ENCODE assay signal across 8 cellular contexts in genomic region chr14:106291626-106292025, GRCh38.
"Had no signal": no experiment of that assay in that cellular context is flagged by ENCODE, and none has a peak within 500 bp of the region (broad histone marks: within the 10 kb centered on the region; RNA-seq: fewer than 3 reads in every experiment).

No MANE protein-coding gene starts in this region.

- H3K4me1 ChIP-seq: HAP-1 had no signal

- H2AFZ ChIP-seq: GM23248 had no signal

- H3K36me3 ChIP-seq: HAP-1 had no signal

- H3K9me3 ChIP-seq: HAP-1 had no signal

- H3K4me3 ChIP-seq: GM23248, HAP-1 had no signal

- DNase-seq: GM23248, GOT3, H7, HFFc6, KG1 had no signal

- ATAC-seq: HCT116 had no signal

- H3K9ac ChIP-seq: GM23248 had no signal

- H3K27ac ChIP-seq: GM23248, HL-60 had no signal
